ENCODE assay signal across 15 cellular contexts in genomic region chr1:54384471-54384870, GRCh38. TPM values are rescaled to one million over a fixed set of nuclear protein-coding genes. Genes with fewer than 3 reads are reported as not detected.
DNase-seq lines count a peak whose midpoint lies in the region; TF ChIP-seq lines count a peak whose summit lies in the region.
"Had no signal": no experiment of that assay in that cellular context is flagged by ENCODE, and none has a peak within 500 bp of the region (broad histone marks: within the 10 kb centered on the region; RNA-seq: fewer than 3 reads in every experiment).

No MANE protein-coding gene starts in this region.

- peak overlapping the region; percentile 1 for H3K27ac Mint-ChIP-seq in activated CD4-positive, alpha-beta memory T cell treated with anti-CD3 and anti-CD28 coated beads, Interleukin-2, amount 10 ng/mL, durations not matched to agents 7 days and 5 days
- H3K27ac Mint-ChIP-seq in activated CD4-positive, alpha-beta memory T cell treated with anti-CD3 and anti-CD28 coated beads for 36 hours = no peak overlapping the region
- H3K27ac Mint-ChIP-seq: activated naive CD4-positive, alpha-beta T cell treated with anti-CD3 and anti-CD28 coated beads for 36 hours had no signal

- H3K27ac ChIP-seq in adrenal gland = peak overlapping the region in 4 of 5 donors; percentile 7 to 70 (median 66)
- peak overlapping the region; percentile 69 to 70 for H3K27ac ChIP-seq in mucosa of rectum (ENCODE audit: low read depth in 2 of 2, low read length in 2 of 2)
- H3K27ac ChIP-seq in subcutaneous abdominal adipose tissue (ENCODE audit: low read depth, low read length) = peak overlapping the region; percentile 18

- peaks cover 25% of the 10 kb centered on the region for H3K4me1 Mint-ChIP-seq in activated CD4-positive, alpha-beta memory T cell treated with anti-CD3 and anti-CD28 coated beads, Interleukin-2, amount 10 ng/mL, durations not matched to agents 7 days and 5 days
- H3K4me1 Mint-ChIP-seq in activated CD4-positive, alpha-beta memory T cell treated with anti-CD3 and anti-CD28 coated beads for 36 hours (ENCODE audit: low read depth) = peaks cover 27% of the 10 kb centered on the region

- H3K27me3 ChIP-seq in adrenal gland (no peaks in the 10 kb centered on the region), mucosa of rectum (ENCODE audit: control insufficient read depth in 2 of 2, insufficient read depth in 2 of 2, low read length in 2 of 2) (no peaks in the 10 kb centered on the region), subcutaneous abdominal adipose tissue (ENCODE audit: control insufficient read depth in 5 of 5, insufficient read depth in 4 of 5, low read length in 5 of 5) (no peaks in the 10 kb centered on the region)
- H3K27me3 ChIP-seq: left lung had no signal

- H3K9ac ChIP-seq in mucosa of rectum (ENCODE audit: low read depth in 1 of 2, low read length in 2 of 2) (no peak overlapping the region), subcutaneous abdominal adipose tissue (ENCODE audit: low read length in 5 of 5) (peak overlapping the region in 1 of 5 donors; percentile 40)
- H3K9ac ChIP-seq: SK-N-SH had no signal

- no peak for TF ChIP-seq CTCF in adrenal gland (IDR thresholded peaks at IDR 0.05)

- no peak for TF ChIP-seq POLR2A in adrenal gland (IDR thresholded peaks at IDR 0.05)

- no peaks in the 10 kb centered on the region for H3K9me3 Mint-ChIP-seq in activated CD4-positive, alpha-beta memory T cell treated with anti-CD3 and anti-CD28 coated beads, Interleukin-2, amount 10 ng/mL, durations not matched to agents 7 days and 5 days
- no peaks in the 10 kb centered on the region for H3K9me3 Mint-ChIP-seq in activated CD4-positive, alpha-beta memory T cell treated with anti-CD3 and anti-CD28 coated beads for 36 hours
- H3K9me3 Mint-ChIP-seq: activated naive CD4-positive, alpha-beta T cell treated with anti-CD3 and anti-CD28 coated beads for 36 hours had no signal

- CTCF ChIA-PET in activated CD4-positive, alpha-beta memory T cell treated with anti-CD3 and anti-CD28 coated beads, Interleukin-2, amount 10 ng/mL, durations not matched to agents 7 days and 5 days (lab: Charles Lee) = no interaction called here
- CTCF ChIA-PET in activated CD4-positive, alpha-beta memory T cell treated with anti-CD3 and anti-CD28 coated beads for 36 hours (lab: Charles Lee) = no interaction called here

- no peaks in the 10 kb centered on the region for H3K27me3 Mint-ChIP-seq in activated CD4-positive, alpha-beta memory T cell treated with anti-CD3 and anti-CD28 coated beads, Interleukin-2, amount 10 ng/mL, durations not matched to agents 7 days and 5 days
- no peaks in the 10 kb centered on the region for H3K27me3 Mint-ChIP-seq in activated CD4-positive, alpha-beta memory T cell treated with anti-CD3 and anti-CD28 coated beads for 36 hours

- H3K4me1 ChIP-seq in adrenal gland (replicated peaks in 1 of 2) = peaks cover 23 to 60% of the 10 kb centered on the region in 2 donors
- H3K4me1 ChIP-seq in mucosa of rectum (ENCODE audit: control insufficient read depth in 2 of 2, insufficient read depth in 2 of 2, low read length in 2 of 2) = peaks cover 10 to 21% of the 10 kb centered on the region in 2 donors
- peaks cover 2 to 29% (median 19%) of the 10 kb centered on the region in 5 donors for H3K4me1 ChIP-seq in subcutaneous abdominal adipose tissue (ENCODE audit: control insufficient read depth in 5 of 5, insufficient read depth in 5 of 5, low read length in 5 of 5)

- WGBS in adrenal gland, 4 donors = 93 to 98% (median 95%) methylated on average over 2 of the region's 2 CpGs

- H3K36me3 Mint-ChIP-seq in activated CD4-positive, alpha-beta memory T cell treated with anti-CD3 and anti-CD28 coated beads, Interleukin-2, amount 10 ng/mL, durations not matched to agents 7 days and 5 days (ENCODE audit: low read depth) = peaks cover 20% of the 10 kb centered on the region
- H3K36me3 Mint-ChIP-seq in activated CD4-positive, alpha-beta memory T cell treated with anti-CD3 and anti-CD28 coated beads for 36 hours = no peaks in the 10 kb centered on the region

- H3K4me3 ChIP-seq in adrenal gland (no peak overlapping the region), mucosa of rectum (ENCODE audit: low read length in 2 of 2) (no peak overlapping the region), subcutaneous abdominal adipose tissue (ENCODE audit: low read depth in 1 of 5, low read length in 5 of 5) (no peak overlapping the region)
- H3K4me3 ChIP-seq: left lung had no signal

- no peak for DNase-seq in activated CD4-positive, alpha-beta memory T cell treated with anti-CD3 and anti-CD28 coated beads, Interleukin-2, amount 10 ng/mL, durations not matched to agents 7 days and 5 days
- DNase-seq in activated CD4-positive, alpha-beta memory T cell treated with anti-CD3 and anti-CD28 coated beads for 36 hours = no peak
- DNase-seq in adrenal gland (no peak), GDM1 (lab: John Stamatoyannopoulos, UW) (no peak), C1 segment of cervical spinal cord (lab: John Stamatoyannopoulos, UW) (no peak), epidermal melanocyte (ENCODE audit: insufficient read length, low spot score) (no peak)
- DNase-seq: activated naive CD4-positive, alpha-beta T cell treated with anti-CD3 and anti-CD28 coated beads for 36 hours; hypothalamus; Karpas-422; left lung; NCI-H1436 treated with DMSO at 0.1 percent for 48 hours; NCI-H446 treated with DMSO at 0.1 percent for 48 hours; SK-N-SH had no signal

- H3K9me3 ChIP-seq in adrenal gland (replicated peaks in 1 of 3) (no peaks in the 10 kb centered on the region), mucosa of rectum (ENCODE audit: control insufficient read depth in 2 of 2, low read length in 2 of 2) (no peaks in the 10 kb centered on the region), subcutaneous abdominal adipose tissue (ENCODE audit: control insufficient read depth in 5 of 5, low read length in 5 of 5) (no peaks in the 10 kb centered on the region)
- H3K9me3 ChIP-seq: left lung, SK-N-SH had no signal

- no peak overlapping the region for H3K4me3 Mint-ChIP-seq in activated CD4-positive, alpha-beta memory T cell treated with anti-CD3 and anti-CD28 coated beads, Interleukin-2, amount 10 ng/mL, durations not matched to agents 7 days and 5 days
- H3K4me3 Mint-ChIP-seq in activated CD4-positive, alpha-beta memory T cell treated with anti-CD3 and anti-CD28 coated beads for 36 hours = no peak overlapping the region
- H3K4me3 Mint-ChIP-seq: activated naive CD4-positive, alpha-beta T cell treated with anti-CD3 and anti-CD28 coated beads for 36 hours had no signal

- H3K36me3 ChIP-seq in adrenal gland (replicated peaks in 1 of 2) (peaks cover 0 to 11% of the 10 kb centered on the region in 2 donors), mucosa of rectum (ENCODE audit: control insufficient read depth in 2 of 2, insufficient read depth in 2 of 2, low read length in 2 of 2) (peaks cover 8 to 21% of the 10 kb centered on the region in 2 donors), subcutaneous abdominal adipose tissue (ENCODE audit: control insufficient read depth in 5 of 5, insufficient read depth in 5 of 5, low read length in 5 of 5) (peaks cover 0 to 13% (median 0%) of the 10 kb centered on the region in 5 donors)
- H3K36me3 ChIP-seq: left lung had no signal

- POLR2A ChIA-PET in activated CD4-positive, alpha-beta memory T cell treated with anti-CD3 and anti-CD28 coated beads, Interleukin-2, amount 10 ng/mL, durations not matched to agents 7 days and 5 days (lab: Charles Lee) = no interaction called here
- POLR2A ChIA-PET in activated CD4-positive, alpha-beta memory T cell treated with anti-CD3 and anti-CD28 coated beads for 36 hours (lab: Charles Lee) = interaction anchor here (0.6 kb wide), 1 partner anchor 446 kb away, joined by 3 read pairs; no protein-coding TSS in a partner anchor

- intact Hi-C loops in activated CD4-positive, alpha-beta memory T cell treated with anti-CD3 and anti-CD28 coated beads for 36 hours (cut with micrococcal nuclease) = no loop called here
- intact Hi-C loops in adrenal gland (cut with DNase I) = no loop called here

RNA-seq across cellular contexts. Expression of gene SSBP3, which starts 21.7 kb away (rescaled TPM):
- total RNA-seq in activated CD4-positive, alpha-beta memory T cell treated with anti-CD3 and anti-CD28 coated beads, Interleukin-2, amount 10 ng/mL, durations not matched to agents 7 days and 5 days = 10 to 100 TPM; 90.0 TPM
- total RNA-seq in activated CD4-positive, alpha-beta memory T cell treated with anti-CD3 and anti-CD28 coated beads for 36 hours = 10 to 100 TPM; 44.4 to 49.6 TPM
- 10 to 100 TPM; 17.9 to 91.5 (median 55.4) TPM for total RNA-seq in adrenal gland
- polyA plus RNA-seq in adrenal gland = 100 to 1,000 TPM in 1 of 3 donors, 10 to 100 TPM in 2; 70.8 to 150 (median 86.5) TPM

Comparison
In these comparisons a context has a peak if more than half of its experiments do, and no peak if none do; other contexts are left out.
1. H3K27ac ChIP-seq: peak in every context shown above with its lines; median percentile 70 in mucosa of rectum; 66 in adrenal gland; 18 in subcutaneous abdominal adipose tissue.